In the genomic region with DNA sequence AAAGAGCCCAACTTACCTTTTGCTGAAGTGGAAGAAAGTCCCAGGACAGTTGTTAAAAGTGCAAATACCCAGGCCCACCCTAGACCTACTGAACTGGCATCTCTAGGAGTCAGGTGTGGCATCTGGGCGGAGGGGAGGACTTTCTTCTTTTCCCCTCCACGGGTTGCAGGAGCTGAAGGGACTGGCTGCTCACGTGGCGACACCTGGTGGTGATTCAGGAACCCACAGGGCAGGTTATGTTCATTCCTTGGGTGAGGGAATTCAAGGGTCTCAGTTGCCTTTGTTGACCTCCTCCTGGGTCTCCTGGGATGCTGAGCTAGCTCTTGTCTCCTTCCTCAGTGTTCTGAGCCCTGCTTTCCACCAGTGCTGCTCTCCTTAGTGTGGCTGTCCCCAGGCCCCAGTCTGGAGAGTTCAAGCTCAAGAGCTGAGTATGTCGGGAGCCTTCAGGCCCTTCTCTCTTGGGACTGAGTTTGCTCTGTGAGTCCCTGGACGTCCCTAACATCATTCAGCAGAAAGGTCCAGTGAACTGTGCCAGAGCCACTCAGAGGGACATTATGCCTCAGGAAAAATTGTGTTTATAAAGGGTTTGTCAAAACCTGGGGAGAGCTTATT, we compare ENCODE assay signal across 8 cellular contexts. TPM values are rescaled to one million over a fixed set of nuclear protein-coding genes. Genes with fewer than 3 reads are reported as not detected.
DNase-seq lines count a peak whose midpoint lies in the region; ATAC-seq and TF ChIP-seq lines count a peak whose summit lies in the region.

No MANE protein-coding gene starts in this region.

- H3K9me3 ChIP-seq in colonic mucosa = no peaks in the 10 kb centered on the region
- no peaks in the 10 kb centered on the region for H3K9me3 ChIP-seq in right lobe of liver

- TF ChIP-seq CTCF in colonic mucosa (IDR thresholded peaks at IDR 0.05) (peak; percentile 81), right lobe of liver (IDR thresholded peaks at IDR 0.05) (peak; percentile 87 to 93 (median 90))

- H3K27me3 ChIP-seq in H7 (ENCODE audit: control insufficient read depth, insufficient read depth, low read length) (no peaks in the 10 kb centered on the region), colonic mucosa (no peaks in the 10 kb centered on the region), right lobe of liver (no peaks in the 10 kb centered on the region)

- WGBS in right lobe of liver (ENCODE audit: insufficient coverage, low coverage, low lambda C conversion rate, missing lambda C conversion rate) = 26% methylated on average over 6 of the region's 6 CpGs

- H3K4me3 ChIP-seq in H7 (ENCODE audit: insufficient read depth, low read depth, low read length) = no peak overlapping the region
- no peak overlapping the region for H3K4me3 ChIP-seq in colonic mucosa
- H3K4me3 ChIP-seq in right lobe of liver = no peak overlapping the region

- intact Hi-C loops in colonic mucosa (cut with DNase I) = loop anchor here (2.0 kb wide), 1 partner anchor 212 kb away; no protein-coding TSS in a partner anchor
- intact Hi-C loops in right lobe of liver (cut with DNase I) = loop anchor here in 1 of 2 donors (10.0 kb wide), 1 partner anchor 206 kb away; no protein-coding TSS in a partner anchor

- no peak overlapping the region for H3K9ac ChIP-seq in colonic mucosa (ENCODE audit: low read depth in 2 of 2, low read length in 2 of 2)

- H3K4me1 ChIP-seq in colonic mucosa (no peaks in the 10 kb centered on the region), right lobe of liver (no peaks in the 10 kb centered on the region)

- DNase-seq in COLO829 (ENCODE audit: low spot score) (peak; percentile 78), H7 (peak; percentile 95), NCI-H2227 (lab: John Stamatoyannopoulos, UW; ENCODE audit: unreplicated experiment) (peak; percentile 72), colonic mucosa (peak; percentile 61), right lobe of liver (peak; percentile 67 to 73 (median 72))
- peak; percentile 83 for DNase-seq in activated CD4-positive, alpha-beta T cell treated with anti-CD3 and anti-CD28 coated beads for 48 hours
- peak; percentile 51 to 63 (median 57) for DNase-seq in stimulated activated CD4-positive, alpha-beta T cell treated with anti-CD3 and anti-CD28 coated beads, TNF-alpha, amount 100 ng/mL, for 4 hours (ENCODE audit: low read depth in 3 of 3)

- H3K27ac ChIP-seq in colonic mucosa (no peak overlapping the region), right lobe of liver (no peak overlapping the region)

- H3K36me3 ChIP-seq in H7 (replicated peaks; ENCODE audit: control insufficient read depth, insufficient read depth, low read length) (no peaks in the 10 kb centered on the region), colonic mucosa (no peaks in the 10 kb centered on the region), right lobe of liver (no peaks in the 10 kb centered on the region)

- no peak for TF ChIP-seq POLR2A in right lobe of liver (IDR thresholded peaks at IDR 0.05)

- ATAC-seq in right lobe of liver (peak; percentile 73 to 88 (median 85)), GM21786 (IDR thresholded peaks at IDR 0.05; ENCODE audit: unreplicated experiment) (no peak)

RNA-seq across cellular contexts. Expression of a gene that starts 56.9 kb away (rescaled TPM):
- total RNA-seq in H7 (2014; rRNA removed; shearing (Covaris generic)) = 7.4 and 9.5 TPM in 2 replicates
- total RNA-seq in colonic mucosa (1 to 10 TPM; 2.4 to 7.5 TPM), right lobe of liver (10 to 100 TPM; 21.8 to 55.0 (median 32.9) TPM)
